16 cellular contexts compared by ENCODE assay signal in the genomic region with DNA sequence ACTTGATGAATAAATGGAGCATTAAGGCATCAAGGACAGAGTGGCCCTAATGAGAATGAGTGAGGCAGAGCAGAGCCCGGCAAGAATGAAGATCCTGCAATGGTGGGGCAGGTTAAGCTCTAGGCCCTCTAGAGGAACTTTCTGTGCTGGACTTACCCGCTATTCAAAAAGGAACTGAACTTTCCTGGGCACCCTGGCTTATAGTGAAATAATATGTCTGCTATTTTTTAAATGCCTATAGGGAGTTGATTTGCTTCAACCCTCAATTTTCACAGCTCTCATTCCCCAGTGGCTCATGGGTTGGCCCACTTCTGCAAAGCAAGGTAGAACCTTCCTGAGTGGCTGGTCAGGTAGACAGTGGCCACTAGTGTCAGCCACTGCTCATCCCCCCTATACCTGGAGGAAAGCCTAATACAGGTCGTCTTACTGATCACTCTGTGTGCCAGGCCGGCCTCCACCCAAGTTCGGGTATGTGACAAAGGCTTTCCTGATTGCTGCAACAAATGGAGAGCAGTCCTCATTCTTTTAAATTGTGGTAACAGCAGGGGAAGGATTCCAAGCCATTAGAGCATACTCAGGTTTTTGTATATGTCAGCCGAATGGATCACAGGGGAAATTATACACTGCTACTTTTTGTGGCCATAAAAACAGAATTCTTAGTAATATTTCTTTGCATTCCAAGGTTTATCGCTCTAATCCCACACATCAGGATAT.
A peak's percentile ranks its signal among the peaks of the same experiment; 100 is the strongest.
DNase-seq lines count a peak whose midpoint lies in the region; ATAC-seq and TF ChIP-seq lines count a peak whose summit lies in the region.
"Had no signal": no experiment of that assay in that cellular context is flagged by ENCODE, and none has a peak within 500 bp of the region (broad histone marks: within the 10 kb centered on the region; RNA-seq: fewer than 3 reads in every experiment).

No MANE protein-coding gene starts in this region.

- H3K27ac ChIP-seq in OCI-LY3 (ENCODE audit: low read length) (no peak overlapping the region), muscle layer of colon (ENCODE audit: low read depth, low read length) (peak overlapping the region; percentile 41)
- H3K27ac ChIP-seq: neutrophil, WERI-Rb-1 had no signal

- H3K4me3 ChIP-seq in AG10803 (ENCODE audit: low read length), result no peak overlapping the region
- no peak overlapping the region for H3K4me3 ChIP-seq in OCI-LY3 (ENCODE audit: low read length)
- H3K4me3 ChIP-seq in muscle layer of colon (ENCODE audit: low read depth in 1 of 2, low read length in 2 of 2), result no peak overlapping the region
- H3K4me3 ChIP-seq: heart left ventricle had no signal

- ATAC-seq in GM18520 (IDR thresholded peaks at IDR 0.05; ENCODE audit: unreplicated experiment), result no peak
- ATAC-seq in activated naive CD8-positive, alpha-beta T cell treated with anti-CD3 and anti-CD28 coated beads, Interleukin-2, amount 50 U/mL, for 24 hours, result no peak
- ATAC-seq: heart left ventricle had no signal

- TF ChIP-seq CTCF in AG10803 (conservative IDR thresholded peaks at IDR 0.05; ENCODE audit: low read length) (no peak), OCI-LY3 (IDR thresholded peaks at IDR 0.05; ENCODE audit: low read depth, low read length) (peak; percentile 7; the same call in 1 of the 2 replicates), chondrocyte (IDR thresholded peaks at IDR 0.05) (peak; percentile 18)

- H3K9ac ChIP-seq in OCI-LY3 (ENCODE audit: low read length), result no peak overlapping the region
- no peak overlapping the region for H3K9ac ChIP-seq in muscle layer of colon (ENCODE audit: low read length)

- H2AFZ ChIP-seq in OCI-LY3 (ENCODE audit: low read depth, low read length), result no peak overlapping the region

- H3K9me3 Mint-ChIP-seq in chondrocyte (ENCODE audit: low read depth), result no peaks in the 10 kb centered on the region
- H3K9me3 Mint-ChIP-seq in activated naive CD8-positive, alpha-beta T cell treated with anti-CD3 and anti-CD28 coated beads, Interleukin-2, amount 50 U/mL, for 24 hours, result no peaks in the 10 kb centered on the region
- H3K9me3 Mint-ChIP-seq: activated T-helper 1 cell treated with anti-CD3 and anti-CD28 coated beads, Interleukin-12 subunit alpha, Interleukin-12 subunit beta, Interleukin-2, Interleukin-4 antibody, amounts not matched to agents 30 ng/mL and 10 ng/mL and 1 ng/mL, durations not matched to agents 14 hours and 24 hours and 36 hours had no signal

- no peak overlapping the region for H3K4me3 Mint-ChIP-seq in chondrocyte (ENCODE audit: unreplicated experiment)
- no peak overlapping the region for H3K4me3 Mint-ChIP-seq in activated naive CD8-positive, alpha-beta T cell treated with anti-CD3 and anti-CD28 coated beads, Interleukin-2, amount 50 U/mL, for 24 hours
- H3K4me3 Mint-ChIP-seq: activated T-helper 1 cell treated with anti-CD3 and anti-CD28 coated beads, Interleukin-12 subunit alpha, Interleukin-12 subunit beta, Interleukin-2, Interleukin-4 antibody, amounts not matched to agents 30 ng/mL and 10 ng/mL and 1 ng/mL, durations not matched to agents 14 hours and 24 hours and 36 hours had no signal

- H3K4me1 ChIP-seq in OCI-LY3 (ENCODE audit: low read length) (peaks cover 9% of the 10 kb centered on the region), muscle layer of colon (ENCODE audit: insufficient read depth, low read length) (peaks cover 46% of the 10 kb centered on the region)

- H4K20me1 ChIP-seq in OCI-LY3 (ENCODE audit: insufficient read depth, low read length), result no peaks in the 10 kb centered on the region

- peaks cover 51% of the 10 kb centered on the region for H3K4me1 Mint-ChIP-seq in chondrocyte (ENCODE audit: low read depth)
- H3K4me1 Mint-ChIP-seq in activated naive CD8-positive, alpha-beta T cell treated with anti-CD3 and anti-CD28 coated beads, Interleukin-2, amount 50 U/mL, for 24 hours, result no peaks in the 10 kb centered on the region

- H3K27me3 Mint-ChIP-seq in chondrocyte (ENCODE audit: low read depth), result no peaks in the 10 kb centered on the region
- H3K27me3 Mint-ChIP-seq in activated naive CD8-positive, alpha-beta T cell treated with anti-CD3 and anti-CD28 coated beads, Interleukin-2, amount 50 U/mL, for 24 hours, result peaks cover 4% of the 10 kb centered on the region

- H3K9me3 ChIP-seq in OCI-LY3 (ENCODE audit: insufficient read depth, low read length) (no peaks in the 10 kb centered on the region), muscle layer of colon (ENCODE audit: low read length) (no peaks in the 10 kb centered on the region)
- H3K9me3 ChIP-seq: heart left ventricle, neutrophil had no signal

- intact Hi-C loops in posterior vena cava (cut with DNase I), result no loop called here

- DNase-seq in AG10803 (ENCODE audit: low read depth) (peak; percentile 33), chondrocyte (ENCODE audit: low spot score) (no peak), NCI-H1105 (lab: John Stamatoyannopoulos, UW) (no peak), posterior vena cava (ENCODE audit: low spot score) (no peak)
- DNase-seq in activated naive CD8-positive, alpha-beta T cell treated with anti-CD3 and anti-CD28 coated beads, Interleukin-2, amount 50 U/mL, for 24 hours, result no peak
- DNase-seq: heart left ventricle, midbrain, NCI-H187, NCI-H510A treated with DMSO at 0.1 percent for 48 hours, SW 1271, WERI-Rb-1 had no signal

- no peaks in the 10 kb centered on the region for H3K79me2 ChIP-seq in OCI-LY3 (ENCODE audit: low read length)

- no peaks in the 10 kb centered on the region for H3K27me3 ChIP-seq in OCI-LY3 (ENCODE audit: low read depth, low read length)
- no peaks in the 10 kb centered on the region for H3K27me3 ChIP-seq in muscle layer of colon (ENCODE audit: control insufficient read depth in 1 of 2, insufficient read depth in 2 of 2, low read length in 2 of 2)
- H3K27me3 ChIP-seq: heart left ventricle, neutrophil had no signal

- H3K27ac Mint-ChIP-seq in chondrocyte (ENCODE audit: unreplicated experiment), result peak overlapping the region; percentile 53
- no peak overlapping the region for H3K27ac Mint-ChIP-seq in activated naive CD8-positive, alpha-beta T cell treated with anti-CD3 and anti-CD28 coated beads, Interleukin-2, amount 50 U/mL, for 24 hours
- H3K27ac Mint-ChIP-seq: activated T-helper 1 cell treated with anti-CD3 and anti-CD28 coated beads, Interleukin-12 subunit alpha, Interleukin-12 subunit beta, Interleukin-2, Interleukin-4 antibody, amounts not matched to agents 30 ng/mL and 10 ng/mL and 1 ng/mL, durations not matched to agents 14 hours and 24 hours and 36 hours had no signal

- H3K36me3 ChIP-seq in OCI-LY3 (replicated peaks; ENCODE audit: low read depth, low read length) (no peaks in the 10 kb centered on the region), muscle layer of colon (ENCODE audit: insufficient read depth, low read length) (peaks cover 68% of the 10 kb centered on the region)
- H3K36me3 ChIP-seq: neutrophil, WERI-Rb-1 had no signal

- H3K36me3 Mint-ChIP-seq in chondrocyte (ENCODE audit: low read depth), result peaks cover 31% of the 10 kb centered on the region
- no peaks in the 10 kb centered on the region for H3K36me3 Mint-ChIP-seq in activated naive CD8-positive, alpha-beta T cell treated with anti-CD3 and anti-CD28 coated beads, Interleukin-2, amount 50 U/mL, for 24 hours (ENCODE audit: low read depth)

- H3K4me2 ChIP-seq in OCI-LY3 (ENCODE audit: low read length), result no peak overlapping the region
